27 cellular contexts compared by ENCODE assay signal in genomic region chr10:77109470-77109994, GRCh38.
"Had no signal": no experiment of that assay in that cellular context is flagged by ENCODE, and none has a peak within 500 bp of the region (broad histone marks: within the 10 kb centered on the region; RNA-seq: fewer than 3 reads in every experiment).

No MANE protein-coding gene starts in this region.

- H3K4me1 ChIP-seq: right atrium auricular region had no signal

- DNase-seq: activated CD4-positive, alpha-beta T cell treated with anti-CD3 and anti-CD28 coated beads for 36 hours; activated CD4-positive, CD25-positive, alpha-beta regulatory T cell; activated CD8-positive, alpha-beta memory T cell treated with anti-CD3 and anti-CD28 coated beads, Interleukin-2, amount 10 ng/mL, durations not matched to agents 7 days and 5 days; activated CD8-positive, alpha-beta T cell treated with anti-CD3 and anti-CD28 coated beads, Interleukin-2, amount 10 ng/mL, durations not matched to agents 7 days and 5 days; activated naive CD4-positive, alpha-beta T cell treated with Interleukin-2 at 50 U/mL for 16 hours; activated T-cell treated with anti-CD3 and anti-CD28 coated beads for 4 hours; activated T-cell treated with anti-CD3 and anti-CD28 coated beads, Interleukin-2, amount 50 U/mL, for 72 hours; adrenal gland; brain microvascular endothelial cell; effector memory CD8-positive, alpha-beta T cell; heart right ventricle; left lung; lower lobe of right lung; mesenchymal stem cell; natural killer cell; stimulated activated CD4-positive, alpha-beta T cell treated with anti-CD3 and anti-CD28 coated beads, Interleukin-1b, Interleukin-23, amount 100 ng/mL, for 48 hours; stimulated activated CD4-positive, alpha-beta T cell treated with anti-CD3 and anti-CD28 coated beads, Interleukin-4, amount 100 ng/mL, for 4 hours; stimulated activated CD8-positive, alpha-beta memory T cell treated with anti-CD3 and anti-CD28 coated beads, Interleukin-4, amount 100 ng/mL, for 48 hours; stimulated activated naive CD8-positive, alpha-beta T cell treated with anti-CD3 and anti-CD28 coated beads, Interleukin-15, amount 100 ng/mL, for 72 hours; substantia nigra; thyroid gland; upper lobe of left lung had no signal

- H3K27ac ChIP-seq: adrenal gland, brain microvascular endothelial cell, heart right ventricle, left lung, lower lobe of right lung, right atrium auricular region, thyroid gland, upper lobe of left lung had no signal

- H3K4me3 ChIP-seq: adrenal gland, coronary artery, heart right ventricle, left lung, lower lobe of right lung, right atrium auricular region, smooth muscle cell, thyroid gland, upper lobe of left lung, vagina had no signal

- H3K27me3 ChIP-seq: adrenal gland, brain microvascular endothelial cell, left lung, right atrium auricular region, thyroid gland, upper lobe of left lung, vagina had no signal

- H3K36me3 ChIP-seq: adrenal gland, brain microvascular endothelial cell, heart right ventricle, left lung, lower lobe of right lung, right atrium auricular region, thyroid gland, upper lobe of left lung, vagina had no signal

- ATAC-seq: activated CD4-positive, alpha-beta T cell treated with anti-CD3 and anti-CD28 coated beads for 36 hours; activated CD8-positive, alpha-beta memory T cell treated with anti-CD3 and anti-CD28 coated beads, Interleukin-2, amount 10 ng/mL, durations not matched to agents 7 days and 5 days; activated CD8-positive, alpha-beta T cell treated with anti-CD3 and anti-CD28 coated beads, Interleukin-2, amount 10 ng/mL, durations not matched to agents 7 days and 5 days; activated T-cell treated with anti-CD3 and anti-CD28 coated beads, Interleukin-2, amount 50 U/mL, for 72 hours; effector memory CD8-positive, alpha-beta T cell; heart right ventricle; left lung; lower lobe of right lung; natural killer cell; stimulated activated memory B cell treated with anti-CD40 and anti-IgM and Interleukin-4, amounts not matched to agents 10 μg/mL and 1 μg/mL and 100 μg/mL, for 72 hours; stimulated activated naive CD8-positive, alpha-beta T cell treated with anti-CD3 and anti-CD28 coated beads, Interleukin-15, amount 100 ng/mL, for 72 hours had no signal

- H3K4me2 ChIP-seq: smooth muscle cell had no signal

- H3K9me3 ChIP-seq: adrenal gland, heart right ventricle, left lung, lower lobe of right lung, right atrium auricular region, thyroid gland, upper lobe of left lung, vagina had no signal
